Comparison of ENCODE assay signal across 29 cellular contexts in the genomic region with DNA sequence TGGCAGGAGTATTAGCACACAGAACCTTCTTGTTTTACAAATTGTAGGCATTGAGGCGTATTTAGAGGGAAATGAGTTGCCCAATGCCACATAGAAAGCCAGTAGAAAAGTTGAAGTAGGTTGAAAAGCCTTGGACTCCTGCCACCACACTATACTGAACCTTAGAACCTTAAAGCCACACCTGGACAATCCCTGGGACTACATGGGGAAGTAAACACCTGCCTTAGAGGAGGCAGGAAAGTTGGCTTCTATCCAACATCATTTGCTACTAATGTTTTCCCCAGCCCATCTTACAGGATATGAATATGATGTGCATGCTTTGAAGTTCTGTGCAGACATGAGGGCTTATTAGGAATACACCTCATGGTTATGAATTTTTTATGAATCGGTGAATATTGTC. TPM values are rescaled to one million over a fixed set of nuclear protein-coding genes. Genes with fewer than 3 reads are reported as not detected.
"Had no signal": no experiment of that assay in that cellular context is flagged by ENCODE, and none has a peak within 500 bp of the region (broad histone marks: within the 10 kb centered on the region; RNA-seq: fewer than 3 reads in every experiment).

No MANE protein-coding gene starts in this region.

- ATAC-seq: activated T-cell treated with anti-CD3 and anti-CD28 coated beads, Interleukin-2, amount 50 U/mL, for 72 hours had no signal

- DNase-seq: activated CD4-positive, alpha-beta memory T cell treated with anti-CD3 and anti-CD28 coated beads, Interleukin-2, amount 10 ng/mL, durations not matched to agents 7 days and 5 days; activated CD4-positive, alpha-beta T cell treated with anti-CD3 and anti-CD28 coated beads, Interleukin-2, amount 10 ng/mL, durations not matched to agents 7 days and 5 days; activated CD4-positive, CD25-positive, alpha-beta regulatory T cell; activated CD8-positive, alpha-beta memory T cell treated with anti-CD3 and anti-CD28 coated beads, Interleukin-2, amount 50 U/mL, for 4 hours; activated gamma-delta T cell treated with Interleukin-2 at 50 U/mL for 16 hours; activated naive CD4-positive, alpha-beta T cell treated with anti-CD3 and anti-CD28 coated beads, Interleukin-2, amount 50 U/mL, for 16 hours; activated naive CD8-positive, alpha-beta T cell treated with anti-CD3 and anti-CD28 coated beads, Interleukin-2, amount 10 ng/mL, durations not matched to agents 7 days and 5 days; activated T-cell treated with anti-CD3 and anti-CD28 coated beads, Interleukin-2, amount 50 U/mL, for 72 hours; adrenal gland; anterior cingulate cortex; MG63; MV-4-11; NCI-H1092 treated with DMSO at 0.1 percent for 48 hours; NCI-H1436 treated with DMSO at 0.1 percent for 48 hours; NCI-H187; NCI-H2227 treated with DMSO at 0.1 percent for 48 hours; NCI-H524; NCI-H774; NK-92 treated with Interleukin-12 subunit alpha and Interleukin-12 subunit beta, amount 100 ng/mL, for 24 hours; OCI-M1; Peyer's patch; Right ventricle myocardium superior; SJCRH30; SK-N-SH; T-helper 1 cell had no signal

RNA-seq across cellular contexts. Expression of gene EPPIN, which starts 5.3 kb away (rescaled TPM):
- total RNA-seq: activated CD4-positive, alpha-beta memory T cell treated with anti-CD3 and anti-CD28 coated beads, Interleukin-2, amount 10 ng/mL, durations not matched to agents 7 days and 5 days; activated CD4-positive, alpha-beta T cell treated with anti-CD3 and anti-CD28 coated beads, Interleukin-2, amount 10 ng/mL, durations not matched to agents 7 days and 5 days; activated naive CD8-positive, alpha-beta T cell treated with anti-CD3 and anti-CD28 coated beads, Interleukin-2, amount 10 ng/mL, durations not matched to agents 7 days and 5 days; activated T-cell treated with anti-CD3 and anti-CD28 coated beads, Interleukin-2, amount 50 U/mL, for 72 hours; activated T-helper 2 cell treated with anti-CD3 and anti-CD28 coated beads, Interferon-gamma antibody, Interleukin-2, Interleukin-4, amounts not matched to agents 10 μg/mL and 5 μg/mL and 100 μg/mL, durations not matched to agents 14 hours and 24 hours and 36 hours; adrenal gland; cardiac septum; cerebellum; Peyer's patch; Right ventricle myocardium superior; SJCRH30; T-helper 2 cell treated with Interferon-gamma antibody and Interleukin-4, amounts not matched to agents 100 ng/mL and 5 ng/mL, for 36 hours had no signal

RNA-seq across cellular contexts. Expression of gene WFDC6, which starts 13.2 kb away (rescaled TPM):
- total RNA-seq: activated CD4-positive, alpha-beta memory T cell treated with anti-CD3 and anti-CD28 coated beads, Interleukin-2, amount 10 ng/mL, durations not matched to agents 7 days and 5 days; activated CD4-positive, alpha-beta T cell treated with anti-CD3 and anti-CD28 coated beads, Interleukin-2, amount 10 ng/mL, durations not matched to agents 7 days and 5 days; activated naive CD8-positive, alpha-beta T cell treated with anti-CD3 and anti-CD28 coated beads, Interleukin-2, amount 10 ng/mL, durations not matched to agents 7 days and 5 days; activated T-cell treated with anti-CD3 and anti-CD28 coated beads, Interleukin-2, amount 50 U/mL, for 72 hours; activated T-helper 2 cell treated with anti-CD3 and anti-CD28 coated beads, Interferon-gamma antibody, Interleukin-2, Interleukin-4, amounts not matched to agents 10 μg/mL and 5 μg/mL and 100 μg/mL, durations not matched to agents 14 hours and 24 hours and 36 hours; adrenal gland; cardiac septum; cerebellum; Peyer's patch; Right ventricle myocardium superior; SJCRH30; T-helper 2 cell treated with Interferon-gamma antibody and Interleukin-4, amounts not matched to agents 100 ng/mL and 5 ng/mL, for 36 hours had no signal

RNA-seq across cellular contexts. Expression of gene WFDC8, which starts 26.6 kb away (rescaled TPM):
- total RNA-seq: activated CD4-positive, alpha-beta memory T cell treated with anti-CD3 and anti-CD28 coated beads, Interleukin-2, amount 10 ng/mL, durations not matched to agents 7 days and 5 days; activated CD4-positive, alpha-beta T cell treated with anti-CD3 and anti-CD28 coated beads, Interleukin-2, amount 10 ng/mL, durations not matched to agents 7 days and 5 days; activated naive CD8-positive, alpha-beta T cell treated with anti-CD3 and anti-CD28 coated beads, Interleukin-2, amount 10 ng/mL, durations not matched to agents 7 days and 5 days; activated T-cell treated with anti-CD3 and anti-CD28 coated beads, Interleukin-2, amount 50 U/mL, for 72 hours; activated T-helper 2 cell treated with anti-CD3 and anti-CD28 coated beads, Interferon-gamma antibody, Interleukin-2, Interleukin-4, amounts not matched to agents 10 μg/mL and 5 μg/mL and 100 μg/mL, durations not matched to agents 14 hours and 24 hours and 36 hours; adrenal gland; cardiac septum; cerebellum; Peyer's patch; Right ventricle myocardium superior; SJCRH30; T-helper 2 cell treated with Interferon-gamma antibody and Interleukin-4, amounts not matched to agents 100 ng/mL and 5 ng/mL, for 36 hours had no signal

RNA-seq across cellular contexts. Expression of gene SPINT3, which starts 37.0 kb away (rescaled TPM):
- total RNA-seq: activated CD4-positive, alpha-beta memory T cell treated with anti-CD3 and anti-CD28 coated beads, Interleukin-2, amount 10 ng/mL, durations not matched to agents 7 days and 5 days; activated CD4-positive, alpha-beta T cell treated with anti-CD3 and anti-CD28 coated beads, Interleukin-2, amount 10 ng/mL, durations not matched to agents 7 days and 5 days; activated naive CD8-positive, alpha-beta T cell treated with anti-CD3 and anti-CD28 coated beads, Interleukin-2, amount 10 ng/mL, durations not matched to agents 7 days and 5 days; activated T-cell treated with anti-CD3 and anti-CD28 coated beads, Interleukin-2, amount 50 U/mL, for 72 hours; activated T-helper 2 cell treated with anti-CD3 and anti-CD28 coated beads, Interferon-gamma antibody, Interleukin-2, Interleukin-4, amounts not matched to agents 10 μg/mL and 5 μg/mL and 100 μg/mL, durations not matched to agents 14 hours and 24 hours and 36 hours; adrenal gland; cardiac septum; cerebellum; Peyer's patch; Right ventricle myocardium superior; SJCRH30; T-helper 2 cell treated with Interferon-gamma antibody and Interleukin-4, amounts not matched to agents 100 ng/mL and 5 ng/mL, for 36 hours had no signal
